Comparison of ENCODE assay signal across 13 cellular contexts in genomic region chr3:30299674-30300423, GRCh38.
"Had no signal": no experiment of that assay in that cellular context is flagged by ENCODE, and none has a peak within 500 bp of the region (broad histone marks: within the 10 kb centered on the region; RNA-seq: fewer than 3 reads in every experiment).

No MANE protein-coding gene starts in this region.

- DNase-seq: activated CD4-positive, alpha-beta T cell treated with anti-CD3 and anti-CD28 coated beads, Interleukin-2, amount 50 U/mL, for 1 hour; activated naive CD4-positive, alpha-beta T cell treated with anti-CD3 and anti-CD28 coated beads, Interleukin-2, amount 10 ng/mL, durations not matched to agents 7 days and 5 days; activated T-cell treated with anti-CD3 and anti-CD28 coated beads for 4 hours; adrenal gland; brain microvascular endothelial cell; heart left ventricle; left ventricle myocardium inferior; mesendoderm; nephron progenitor cell; uterus had no signal

- FAIRE-seq: frontal cortex, islet of Langerhans had no signal

- H3K4me3 ChIP-seq: adrenal gland, esophagus muscularis mucosa, heart left ventricle, left ventricle myocardium inferior, uterus had no signal
